Comparison of ENCODE assay signal across 8 cellular contexts in genomic region chr19:18173572-18174294, GRCh38. TPM values are rescaled to one million over a fixed set of nuclear protein-coding genes. Genes with fewer than 3 reads are reported as not detected.
DNase-seq lines count a peak whose midpoint lies in the region; ATAC-seq and TF ChIP-seq lines count a peak whose summit lies in the region.

TSS of gene IFI30 (plus strand) at chr19:18173813. CDS start at chr19:18173842, 29 bp downstream.

- ATAC-seq in GM21723 (IDR thresholded peaks at IDR 0.05; ENCODE audit: unreplicated experiment) = peak; percentile 49

- TF ChIP-seq CTCF in mammary epithelial cell (conservative IDR thresholded peaks at IDR 0.05 in 1 of 2, IDR thresholded peaks at IDR 0.05 in 1 of 2; ENCODE audit: extremely low read depth in 1 of 2, insufficient read depth in 1 of 2, low read depth in 1 of 2, low read length in 2 of 2) (no peak), kidney epithelial cell (IDR thresholded peaks at IDR 0.05; ENCODE audit: insufficient read depth, low read length, poor library complexity, severe bottlenecking) (no peak), WERI-Rb-1 (IDR thresholded peaks at IDR 0.05; ENCODE audit: low read depth, low read length) (no peak)

- no TSS peak for BruUV-seq in mammary epithelial cell (replicated peaks; lab: Mats Ljungman, UMichigan)

- H3K4me1 ChIP-seq in mammary epithelial cell (ENCODE audit: insufficient read depth, low read length) = peaks cover 10% of the 10 kb centered on the region

- H4K20me1 ChIP-seq in mammary epithelial cell (ENCODE audit: insufficient read depth, low read length) = no peaks in the 10 kb centered on the region

- H3K27ac ChIP-seq in mammary epithelial cell (ENCODE audit: insufficient read depth, low read depth, low read length) (no peak within 1 kb of the TSS), WERI-Rb-1 (no peak within 1 kb of the TSS)

- peak within 1 kb of the TSS; percentile 54 to 61 (median 59) for H3K4me3 ChIP-seq in mammary epithelial cell (replicated peaks in 1 of 3; ENCODE audit: insufficient read depth in 1 of 3, low read depth in 2 of 3, low read length in 3 of 3)
- H3K4me3 ChIP-seq in kidney epithelial cell (ENCODE audit: low read depth, low read length) = peak within 1 kb of the TSS; percentile 46
- H3K4me3 ChIP-seq in WERI-Rb-1 (ENCODE audit: low read depth, low read length) = no peak within 1 kb of the TSS

- CTCF ChIA-PET in mammary epithelial cell (lab: Charles Lee; ENCODE audit: low non-redundant PET) = no interaction called here

- H2AFZ ChIP-seq in mammary epithelial cell (ENCODE audit: low read depth, low read length) = peak within 1 kb of the TSS; percentile 95

- peak within 1 kb of the TSS; percentile 45 for H3K9ac ChIP-seq in mammary epithelial cell (ENCODE audit: insufficient read depth, low read length)

- intact Hi-C loops in T-helper 2 cell treated with Interferon-gamma antibody and Interleukin-4, amounts not matched to agents 100 ng/mL and 5 ng/mL, for 36 hours (cut with micrococcal nuclease) = no loop called here
- intact Hi-C loops in mammary epithelial cell (cut with micrococcal nuclease) = loop anchor here (1.0 kb wide), 1 partner anchor 18 kb away; no protein-coding TSS in a partner anchor

- no peaks in the 10 kb centered on the region for H3K27me3 ChIP-seq in mammary epithelial cell (ENCODE audit: insufficient read depth, low read length)
- peaks cover 3% of the 10 kb centered on the region for H3K27me3 ChIP-seq in kidney epithelial cell (ENCODE audit: control insufficient read depth, insufficient read depth, low read length)
- no peaks in the 10 kb centered on the region for H3K27me3 ChIP-seq in WERI-Rb-1 (ENCODE audit: insufficient read depth, low read depth, severe bottlenecking)

- no peaks in the 10 kb centered on the region for H3K36me3 ChIP-seq in mammary epithelial cell (ENCODE audit: insufficient read depth, low read length)
- no peaks in the 10 kb centered on the region for H3K36me3 ChIP-seq in kidney epithelial cell (ENCODE audit: control insufficient read depth, insufficient read depth, low read length)
- H3K36me3 ChIP-seq in WERI-Rb-1 = peaks cover 8% of the 10 kb centered on the region

- H3K79me2 ChIP-seq in mammary epithelial cell (ENCODE audit: insufficient read depth, low read length) = no peaks in the 10 kb centered on the region

- dilution Hi-C loops in mammary epithelial cell (cut with HindIII; ENCODE audit: low sequenced_read_pairs) = no loop called here

- H3K9me3 ChIP-seq in mammary epithelial cell (replicated peaks; ENCODE audit: insufficient read depth, low read length) = no peaks in the 10 kb centered on the region
- H3K9me3 ChIP-seq in WERI-Rb-1 (ENCODE audit: severe bottlenecking) = no peaks in the 10 kb centered on the region

- DNase-seq in ELR (ENCODE audit: low read depth) (peak; percentile 60), M059J (ENCODE audit: low read depth) (peak; percentile 69), mammary epithelial cell (no peak), kidney epithelial cell (ENCODE audit: low read depth) (no peak), WERI-Rb-1 (no peak)
- peak; percentile 52 for DNase-seq in stimulated activated CD4-positive, alpha-beta T cell treated with anti-CD3 and anti-CD28 coated beads, Interleukin-2, amount 100 ng/mL, for 4 hours (ENCODE audit: low read depth)

- H3K4me2 ChIP-seq in mammary epithelial cell (ENCODE audit: insufficient read depth, low read depth, low read length) = peak within 1 kb of the TSS; percentile 97

- WGBS in mammary epithelial cell (ENCODE audit: low coverage, missing lambda C conversion rate) = 0% methylated on average over 7 of the region's 47 CpGs

- in situ Hi-C loops in mammary epithelial cell (cut with MboI; ENCODE audit: low sequenced_read_pairs in 2 of 2) = no loop called here

RNA-seq across cellular contexts. Expression of gene IFI30, which starts in this region (rescaled TPM):
- 81.2 and 112 TPM in 2 replicates for total RNA-seq in M059J (2014; rRNA removed; shearing (Covaris generic))
- total RNA-seq in T-helper 2 cell treated with Interferon-gamma antibody and Interleukin-4, amounts not matched to agents 100 ng/mL and 5 ng/mL, for 36 hours = 60.7 and 61.5 TPM in 2 replicates
- total RNA-seq in mammary epithelial cell (10 to 100 TPM; 36.2 to 64.3 TPM), kidney epithelial cell (9.2 and 14.1 TPM in 2 replicates)
- polyA plus RNA-seq in mammary epithelial cell = 61.3 TPM
- polyA minus RNA-seq in mammary epithelial cell = 45.0 TPM

Comparison
In these comparisons a context has a peak if more than half of its experiments do, and no peak if none do; other contexts are left out.
1. DNase-seq: peak in ELR (single experiment), M059J (single experiment) and stimulated activated CD4-positive, alpha-beta T cell treated with anti-CD3 and anti-CD28 coated beads, Interleukin-2, amount 100 ng/mL, for 4 hours (single experiment); none in mammary epithelial cell (single experiment), kidney epithelial cell (single experiment) and WERI-Rb-1 (single experiment).